Comparison of ENCODE assay signal across 8 cellular contexts in genomic region chr6:105993341-105993740, GRCh38.
A peak's percentile ranks its signal among the peaks of the same experiment; 100 is the strongest.
DNase-seq lines count a peak whose midpoint lies in the region; ATAC-seq and TF ChIP-seq lines count a peak whose summit lies in the region.

No MANE protein-coding gene starts in this region.

- no peaks in the 10 kb centered on the region for H3K9me3 Mint-ChIP-seq in activated CD8-positive, alpha-beta memory T cell treated with anti-CD3 and anti-CD28 coated beads, Interleukin-2, amount 10 ng/mL, durations not matched to agents 7 days and 5 days (ENCODE audit: low read depth)
- H3K9me3 Mint-ChIP-seq in activated B cell treated with CpG ODN at 0.5 μM for 24 hours, result no peaks in the 10 kb centered on the region

- H3K36me3 Mint-ChIP-seq in activated CD8-positive, alpha-beta memory T cell treated with anti-CD3 and anti-CD28 coated beads, Interleukin-2, amount 10 ng/mL, durations not matched to agents 7 days and 5 days, result peaks cover 6% of the 10 kb centered on the region
- peaks cover 9% of the 10 kb centered on the region for H3K36me3 Mint-ChIP-seq in activated B cell treated with CpG ODN at 0.5 μM for 24 hours (ENCODE audit: low read depth)

- no peak overlapping the region for H3K9ac ChIP-seq in iPS-18a (ENCODE audit: low read length)
- peak overlapping the region in 3 of 5 donors; percentile 53 to 76 (median 73) for H3K9ac ChIP-seq in subcutaneous abdominal adipose tissue (ENCODE audit: low read length in 5 of 5)

- DNase-seq in activated CD8-positive, alpha-beta memory T cell treated with anti-CD3 and anti-CD28 coated beads, Interleukin-2, amount 10 ng/mL, durations not matched to agents 7 days and 5 days, result no peak
- no peak for DNase-seq in activated CD8-positive, alpha-beta memory T cell treated with anti-CD3 and anti-CD28 coated beads, Interleukin-2, amount 50 U/mL, for 4 hours
- no peak for DNase-seq in activated B cell treated with CpG ODN at 0.5 μM for 24 hours
- no peak for DNase-seq in effector CD8-positive, alpha-beta T cell (lab: John Stamatoyannopoulos, UW)
- DNase-seq in NCI-H1694 (lab: John Stamatoyannopoulos, UW), result no peak

- H3K9me3 ChIP-seq in iPS-18a (ENCODE audit: control insufficient read depth, low read depth, low read length) (no peaks in the 10 kb centered on the region), subcutaneous abdominal adipose tissue (ENCODE audit: control insufficient read depth in 5 of 5, low read length in 5 of 5) (no peaks in the 10 kb centered on the region)

- POLR2A ChIA-PET in activated B cell treated with CpG ODN at 0.5 μM for 24 hours (lab: Charles Lee), result interaction anchor here (0.5 to 4.5 kb wide), 13 partner anchors 9 to 340 kb away, joined by 3 to 58 read pairs (median 5); partner anchors contain the start of genes ATG5 and PRDM1

- H3K27ac ChIP-seq in iPS-18a (ENCODE audit: low read length) (no peak overlapping the region), subcutaneous abdominal adipose tissue (ENCODE audit: low read depth, low read length) (peak overlapping the region; percentile 83)

- H3K36me3 ChIP-seq in iPS-18a (ENCODE audit: control insufficient read depth, low read depth, low read length) (no peaks in the 10 kb centered on the region), subcutaneous abdominal adipose tissue (ENCODE audit: control insufficient read depth in 5 of 5, insufficient read depth in 5 of 5, low read length in 5 of 5) (no peaks in the 10 kb centered on the region)

- ATAC-seq in activated CD8-positive, alpha-beta memory T cell treated with anti-CD3 and anti-CD28 coated beads, Interleukin-2, amount 10 ng/mL, durations not matched to agents 7 days and 5 days, result no peak
- no peak for ATAC-seq in activated B cell treated with CpG ODN at 0.5 μM for 24 hours (ENCODE audit: low read depth)
- no peak for ATAC-seq in HG03039 (IDR thresholded peaks at IDR 0.05; ENCODE audit: unreplicated experiment)

- CTCF ChIA-PET in activated CD8-positive, alpha-beta memory T cell treated with anti-CD3 and anti-CD28 coated beads, Interleukin-2, amount 10 ng/mL, durations not matched to agents 7 days and 5 days (lab: Charles Lee), result interaction anchor here (0.9 to 8.1 kb wide), 19 partner anchors 13 to 561 kb away, joined by 3 to 94 read pairs (median 6); partner anchors contain the start of gene PRDM1
- CTCF ChIA-PET in activated B cell treated with CpG ODN at 0.5 μM for 24 hours (lab: Charles Lee), result interaction anchor here (1.2 to 4.4 kb wide), 3 partner anchors 97 to 229 kb away, joined by 3 to 42 read pairs (median 7); no protein-coding TSS in a partner anchor

- H3K4me3 Mint-ChIP-seq in activated CD8-positive, alpha-beta memory T cell treated with anti-CD3 and anti-CD28 coated beads, Interleukin-2, amount 10 ng/mL, durations not matched to agents 7 days and 5 days, result peak overlapping the region; percentile 83
- H3K4me3 Mint-ChIP-seq in activated B cell treated with CpG ODN at 0.5 μM for 24 hours, result peak overlapping the region; percentile 96

- H3K4me3 ChIP-seq in iPS-18a (ENCODE audit: low read length) (peak overlapping the region; percentile 85), subcutaneous abdominal adipose tissue (ENCODE audit: low read depth in 1 of 5, low read length in 5 of 5) (peak overlapping the region in 4 of 5 donors; percentile 59 to 94 (median 82))

- H3K27me3 ChIP-seq in iPS-18a (ENCODE audit: control insufficient read depth, insufficient read depth, low read length) (peaks cover 100% of the 10 kb centered on the region), subcutaneous abdominal adipose tissue (ENCODE audit: control insufficient read depth in 5 of 5, insufficient read depth in 4 of 5, low read length in 5 of 5) (peaks cover 0 to 13% (median 4%) of the 10 kb centered on the region in 5 donors)

- TF ChIP-seq CTCF in activated B cell treated with CpG ODN at 0.5 μM for 24 hours (IDR thresholded peaks at IDR 0.05), result no peak

- peaks cover 24% of the 10 kb centered on the region for H3K4me1 ChIP-seq in iPS-18a (ENCODE audit: control insufficient read depth, low read depth, low read length)
- peaks cover 2 to 38% (median 29%) of the 10 kb centered on the region in 5 donors for H3K4me1 ChIP-seq in subcutaneous abdominal adipose tissue (ENCODE audit: control insufficient read depth in 5 of 5, insufficient read depth in 5 of 5, low read length in 5 of 5)

- H3K27me3 Mint-ChIP-seq in activated CD8-positive, alpha-beta memory T cell treated with anti-CD3 and anti-CD28 coated beads, Interleukin-2, amount 10 ng/mL, durations not matched to agents 7 days and 5 days, result peaks cover 18% of the 10 kb centered on the region
- H3K27me3 Mint-ChIP-seq in activated B cell treated with CpG ODN at 0.5 μM for 24 hours, result peaks cover 25% of the 10 kb centered on the region

- intact Hi-C loops in activated B cell treated with CpG ODN at 0.5 μM for 24 hours (cut with micrococcal nuclease), result loop anchor here (1.0 to 10.0 kb wide), 10 partner anchors 111 to 1124 kb away; partner anchors contain the start of genes ATG5, BEND3 and LIN28B

- H3K4me1 Mint-ChIP-seq in activated CD8-positive, alpha-beta memory T cell treated with anti-CD3 and anti-CD28 coated beads, Interleukin-2, amount 10 ng/mL, durations not matched to agents 7 days and 5 days, result peaks cover 61% of the 10 kb centered on the region
- peaks cover 24% of the 10 kb centered on the region for H3K4me1 Mint-ChIP-seq in activated B cell treated with CpG ODN at 0.5 μM for 24 hours

- peak overlapping the region; percentile 94 for H3K27ac Mint-ChIP-seq in activated CD8-positive, alpha-beta memory T cell treated with anti-CD3 and anti-CD28 coated beads, Interleukin-2, amount 10 ng/mL, durations not matched to agents 7 days and 5 days
- peak overlapping the region; percentile 97 for H3K27ac Mint-ChIP-seq in activated B cell treated with CpG ODN at 0.5 μM for 24 hours
